In genomic region chr14:101412741-101413140, GRCh38 we compare ENCODE assay signal across 1 cellular context.
TF ChIP-seq lines count a peak whose summit lies in the region.

No MANE protein-coding gene starts in this region.

TF ChIP-seq in HepG2, 621 proteins besides CTCF, POLR2A, EP300 and RAD21 (continued from another document and continues in another):
- TF ChIP-seq KLF15 (CRISPR knock-in tag; IDR thresholded peaks at IDR 0.05; ENCODE audit: borderline replicate concordance) (no peak), CERS6 (CRISPR knock-in tag; IDR thresholded peaks at IDR 0.05) (no peak), BORCS8-MEF2B (CRISPR knock-in tag; IDR thresholded peaks at IDR 0.05) (no peak), IRF2 (CRISPR knock-in tag; IDR thresholded peaks at IDR 0.05) (peak; percentile 69; the same call in 1 of the 2 replicates), ERF (CRISPR knock-in tag; IDR thresholded peaks at IDR 0.05) (peak; percentile 57), NR1H2 (CRISPR knock-in tag; IDR thresholded peaks at IDR 0.05; ENCODE audit: borderline replicate concordance, low read depth) (no peak), NR2C2 (CRISPR knock-in tag; IDR thresholded peaks at IDR 0.05; ENCODE audit: borderline replicate concordance) (0 out of 2 replicates have a peak, but pooled peaks have one; percentile 35), TGIF2 (CRISPR knock-in tag; IDR thresholded peaks at IDR 0.05) (no peak), HOXA9 (CRISPR knock-in tag; IDR thresholded peaks at IDR 0.05; ENCODE audit: borderline replicate concordance) (no peak), FOXP4 (CRISPR knock-in tag; IDR thresholded peaks at IDR 0.05) (peak; percentile 67), ZNF335 (CRISPR knock-in tag; IDR thresholded peaks at IDR 0.05) (peak; percentile 73; the same call in 1 of the 2 replicates), SMAD1 (CRISPR knock-in tag; IDR thresholded peaks at IDR 0.05; ENCODE audit: borderline replicate concordance, low read depth) (no peak), ZFP82 (CRISPR knock-in tag; IDR thresholded peaks at IDR 0.05; ENCODE audit: borderline replicate concordance) (no peak), SOX6 (IDR thresholded peaks at IDR 0.05) (no peak), SOX6 (CRISPR knock-in tag; IDR thresholded peaks at IDR 0.05) (no peak), ETV6 (CRISPR knock-in tag; conservative IDR thresholded peaks at IDR 0.05) (no peak), ZNF770 (CRISPR knock-in tag; IDR thresholded peaks at IDR 0.05) (no peak), ZFP37 (CRISPR knock-in tag; IDR thresholded peaks at IDR 0.05; ENCODE audit: borderline replicate concordance) (no peak), ZNF20 (CRISPR knock-in tag; IDR thresholded peaks at IDR 0.05) (no peak), TFAP4 (IDR thresholded peaks at IDR 0.05; ENCODE audit: borderline replicate concordance, low read depth) (no peak; the same call in 1 of the 2 replicates), HDAC1 (CRISPR knock-in tag; IDR thresholded peaks at IDR 0.05) (peak; percentile 76), ZNF777 (CRISPR knock-in tag; IDR thresholded peaks at IDR 0.05) (no peak), THAP9 (CRISPR knock-in tag; IDR thresholded peaks at IDR 0.05; ENCODE audit: borderline replicate concordance) (no peak), SP5 (CRISPR knock-in tag; IDR thresholded peaks at IDR 0.05; ENCODE audit: borderline replicate concordance, low read depth) (no peak), ATF3 (CRISPR knock-in tag; IDR thresholded peaks at IDR 0.05) (peak; percentile 76), NBN (conservative IDR thresholded peaks at IDR 0.05) (no peak), CREB1 (IDR thresholded peaks at IDR 0.05) (peak; percentile 66; the same call in 1 of the 2 replicates), CREB1 (CRISPR knock-in tag; IDR thresholded peaks at IDR 0.05) (no peak), ZNF878 (CRISPR knock-in tag; IDR thresholded peaks at IDR 0.05) (peak; percentile 21; the same call in 1 of the 2 replicates), FOXJ3 (CRISPR knock-in tag; IDR thresholded peaks at IDR 0.05; ENCODE audit: borderline replicate concordance) (no peak), ZNF232 (CRISPR knock-in tag; IDR thresholded peaks at IDR 0.05; ENCODE audit: borderline replicate concordance) (no peak), DNMT3B (CRISPR knock-in tag; conservative IDR thresholded peaks at IDR 0.05) (no peak), CREM (IDR thresholded peaks at IDR 0.05) (peak; percentile 56; the same call in 1 of the 2 replicates), CREM (CRISPR knock-in tag; IDR thresholded peaks at IDR 0.05) (no peak), MXD1 (CRISPR knock-in tag; IDR thresholded peaks at IDR 0.05) (no peak), THAP8 (CRISPR knock-in tag; IDR thresholded peaks at IDR 0.05; ENCODE audit: borderline replicate concordance) (no peak), MNT (IDR thresholded peaks at IDR 0.05) (no peak), FOXO1 (CRISPR knock-in tag; IDR thresholded peaks at IDR 0.05) (peak; percentile 79; the same call in 1 of the 2 replicates), IKZF5 (CRISPR knock-in tag; IDR thresholded peaks at IDR 0.05) (0 out of 2 replicates have a peak, but pooled peaks have one; percentile 44), RARA (CRISPR knock-in tag; IDR thresholded peaks at IDR 0.05) (peak; percentile 98), RXRA (CRISPR knock-in tag; IDR thresholded peaks at IDR 0.05) (peak; percentile 66; the same call in 1 of the 2 replicates), ATRX (CRISPR knock-in tag; IDR thresholded peaks at IDR 0.05; ENCODE audit: borderline replicate concordance) (no peak), GLI4 (CRISPR knock-in tag; IDR thresholded peaks at IDR 0.05; ENCODE audit: borderline replicate concordance) (no peak), ZNF33B (CRISPR knock-in tag; IDR thresholded peaks at IDR 0.05) (no peak), FOXK1 (CRISPR knock-in tag; IDR thresholded peaks at IDR 0.05; ENCODE audit: borderline replicate concordance, low read depth) (peak; percentile 73; the same call in 1 of the 2 replicates), E2F5 (CRISPR knock-in tag; conservative IDR thresholded peaks at IDR 0.05) (no peak), PHF8 (CRISPR knock-in tag; IDR thresholded peaks at IDR 0.05) (no peak), FIP1L1 (IDR thresholded peaks at IDR 0.05; ENCODE audit: borderline replicate concordance, insufficient read depth, low read depth, low read length) (no peak), HNF4A (CRISPR knock-in tag; IDR thresholded peaks at IDR 0.05) (no peak), HHEX (CRISPR knock-in tag; IDR thresholded peaks at IDR 0.05) (peak; percentile 100), ZNF235 (CRISPR knock-in tag; IDR thresholded peaks at IDR 0.05; ENCODE audit: borderline replicate concordance) (no peak), LCORL (IDR thresholded peaks at IDR 0.05) (no peak), LCORL (CRISPR knock-in tag; IDR thresholded peaks at IDR 0.05) (0 out of 2 replicates have a peak, but pooled peaks have one; percentile 30), ELF3 (CRISPR knock-in tag; IDR thresholded peaks at IDR 0.05) (peak; percentile 86), PLRG1 (conservative IDR thresholded peaks at IDR 0.05) (no peak), ZNF431 (CRISPR knock-in tag; IDR thresholded peaks at IDR 0.05; ENCODE audit: borderline replicate concordance, low read depth) (no peak), ZGPAT (CRISPR knock-in tag; IDR thresholded peaks at IDR 0.05) (peak; percentile 78), ZNF160 (CRISPR knock-in tag; IDR thresholded peaks at IDR 0.05) (no peak), ZNF256 (CRISPR knock-in tag; conservative IDR thresholded peaks at IDR 0.05) (no peak), NFRKB (IDR thresholded peaks at IDR 0.05) (no peak)
